8 cellular contexts compared by ENCODE assay signal in genomic region chr13:49443689-49444516, GRCh38. TPM values are rescaled to one million over a fixed set of nuclear protein-coding genes. Genes with fewer than 3 reads are reported as not detected.
DNase-seq lines count a peak whose midpoint lies in the region; ATAC-seq and TF ChIP-seq lines count a peak whose summit lies in the region.

Gene CAB39L, minus strand, starts transcription at chr13:49444064. Its CDS starts 61,154 bp downstream, at chr13:49382910.
Gene SETDB2, plus strand, starts transcription at chr13:49444274. Its CDS starts 7,620 bp downstream, at chr13:49451894.

- H3F3A ChIP-seq in GM23248 (ENCODE audit: insufficient read depth) = peaks cover 13% of the 10 kb centered on the region

- intact Hi-C loops in natural killer cell (cut with micrococcal nuclease) = loop anchor here (2.0 to 10.0 kb wide), 6 partner anchors 142 to 981 kb away; partner anchors contain the start of genes CDADC1, FNDC3A and KPNA3

- no peaks in the 10 kb centered on the region for H3K9me2 ChIP-seq in GM23248 (ENCODE audit: insufficient read depth)

- peak within 1 kb of the TSS; percentile 86 for H3K27ac ChIP-seq in GM23248

- H3K36me3 ChIP-seq in GM23248 (ENCODE audit: low read depth) = peaks cover 6% of the 10 kb centered on the region; the same call in 1 of the 2 replicates

- no peaks in the 10 kb centered on the region for H4K20me1 ChIP-seq in GM23248 (ENCODE audit: insufficient read depth)

- H3K4me3 Mint-ChIP-seq in natural killer cell = peak within 1 kb of the TSS; percentile 98

- H3K79me2 ChIP-seq in GM23248 (ENCODE audit: insufficient read depth) = peaks cover 42% of the 10 kb centered on the region

- H3K4me1 ChIP-seq in GM23248 (ENCODE audit: insufficient read depth) = peaks cover 20% of the 10 kb centered on the region

- peak; percentile 84 to 97 (median 89) for ATAC-seq in natural killer cell

- H3K27me3 Mint-ChIP-seq in natural killer cell (ENCODE audit: low read depth in 2 of 2) = no peaks in the 10 kb centered on the region

- H3K4me2 ChIP-seq in GM23248 (ENCODE audit: unreplicated experiment) = peak within 1 kb of the TSS; percentile 97

- H3K27ac Mint-ChIP-seq in natural killer cell = peak within 1 kb of the TSS; percentile 96 to 97

- H3K9me3 Mint-ChIP-seq in natural killer cell = no peaks in the 10 kb centered on the region

- no peaks in the 10 kb centered on the region for H3K36me3 Mint-ChIP-seq in natural killer cell

- DNase-seq in EH (ENCODE audit: low read depth) (peak; percentile 99), GM23248 (peak; percentile 99), Kasumi-1 (lab: John Stamatoyannopoulos, UW) (peak; percentile 98), RPMI8226 (peak; percentile 96), fibroblast of peridontal ligament (ENCODE audit: extremely low read depth) (peak; percentile 98), natural killer cell (peak; percentile 98)
- DNase-seq in activated T-helper 9 cell treated with anti-CD3 and anti-CD28 coated beads, Interleukin-2, amount 50 U/mL, for 16 hours (ENCODE audit: low read depth) = peak; percentile 98
- peak; percentile 99 for DNase-seq in stimulated activated naive CD4-positive, alpha-beta T cell treated with Interleukin-2 at 50 U/mL for 16 hours (lab: John Stamatoyannopoulos, UW)

- in situ Hi-C loops in GM23248 (cut with MboI) = loop anchor here (5.0 kb wide), 1 partner anchor 142 kb away; no protein-coding TSS in a partner anchor

- H3K4me3 ChIP-seq in GM23248 = peak within 1 kb of the TSS; percentile 90

- H3K4me1 Mint-ChIP-seq in natural killer cell = peaks cover 40 to 44% of the 10 kb centered on the region in 2 donors

- 1% methylated on average over 52 to 54 of the region's 54 CpGs for WGBS in GM23248 (ENCODE audit: low coverage in 1 of 2, low lambda C conversion rate in 2 of 2, missing lambda C conversion rate in 2 of 2), 2 experiments

- H2AFZ ChIP-seq in GM23248 = peak within 1 kb of the TSS; percentile 90

- TF ChIP-seq CTCF in natural killer cell (IDR thresholded peaks at IDR 0.05) = no peak

- no peaks in the 10 kb centered on the region for H3K27me3 ChIP-seq in GM23248 (replicated peaks; ENCODE audit: insufficient read depth)

- no peaks in the 10 kb centered on the region for H3K9me3 ChIP-seq in GM23248 (ENCODE audit: low read depth)

- peak within 1 kb of the TSS; percentile 84 for H3K9ac ChIP-seq in GM23248

RNA-seq across cellular contexts. Expression of gene CAB39L, which starts in this region (rescaled TPM):
- total RNA-seq in GM23248 (2014; rRNA removed; shearing (Covaris generic)) = 7.3 and 10.5 TPM in 2 replicates
- 6.1 and 7.0 TPM in 2 replicates for polyA plus RNA-seq in GM23248 (2016; fragmentation: Nextera tagmentation; extraction: Ambion mirVana)
- total RNA-seq in natural killer cell = 1 to 10 TPM; 4.4 to 6.5 (median 6.0) TPM

RNA-seq across cellular contexts. Expression of gene SETDB2, which starts in this region (rescaled TPM):
- total RNA-seq in GM23248 (2014; rRNA removed; shearing (Covaris generic)) = 2.8 and 5.3 TPM in 2 replicates
- polyA plus RNA-seq in GM23248 (2016; fragmentation: Nextera tagmentation; extraction: Ambion mirVana) = 5.1 and 5.7 TPM in 2 replicates
- 10 to 100 TPM; 15.8 to 17.4 (median 16.4) TPM for total RNA-seq in natural killer cell

Comparison
In these comparisons a context has a peak if more than half of its experiments do, and no peak if none do; other contexts are left out.
1. Peak in every context shown above with its lines: DNase-seq, ATAC-seq, H3K4me3 ChIP-seq and H3K27ac ChIP-seq.